ENCODE assay signal across 1 cellular context in the genomic region with DNA sequence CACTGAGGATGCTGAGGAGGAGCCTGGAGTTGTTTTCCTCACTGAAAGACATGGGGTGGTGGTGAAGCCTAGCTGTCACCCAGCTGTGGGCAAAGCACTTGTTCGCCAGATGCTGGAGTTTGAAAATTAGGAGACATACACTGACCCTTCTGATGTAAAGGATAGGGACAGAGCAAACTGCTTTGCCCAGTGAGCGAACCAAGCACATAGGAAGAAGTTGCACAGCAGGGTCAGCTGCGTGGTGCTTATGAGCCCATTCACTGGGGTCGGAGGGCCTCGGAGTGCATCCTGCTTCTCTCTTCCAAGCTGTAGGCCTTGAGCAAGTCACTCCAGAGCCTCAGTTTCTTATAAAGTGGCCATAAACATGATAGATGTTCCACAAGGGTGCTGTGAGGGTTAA.
TF ChIP-seq lines count a peak whose summit lies in the region.

No MANE protein-coding gene starts in this region.

TF ChIP-seq in HepG2, 621 proteins besides CTCF, POLR2A, EP300 and RAD21 (continued from another document):
- TF ChIP-seq, protein P1, sequence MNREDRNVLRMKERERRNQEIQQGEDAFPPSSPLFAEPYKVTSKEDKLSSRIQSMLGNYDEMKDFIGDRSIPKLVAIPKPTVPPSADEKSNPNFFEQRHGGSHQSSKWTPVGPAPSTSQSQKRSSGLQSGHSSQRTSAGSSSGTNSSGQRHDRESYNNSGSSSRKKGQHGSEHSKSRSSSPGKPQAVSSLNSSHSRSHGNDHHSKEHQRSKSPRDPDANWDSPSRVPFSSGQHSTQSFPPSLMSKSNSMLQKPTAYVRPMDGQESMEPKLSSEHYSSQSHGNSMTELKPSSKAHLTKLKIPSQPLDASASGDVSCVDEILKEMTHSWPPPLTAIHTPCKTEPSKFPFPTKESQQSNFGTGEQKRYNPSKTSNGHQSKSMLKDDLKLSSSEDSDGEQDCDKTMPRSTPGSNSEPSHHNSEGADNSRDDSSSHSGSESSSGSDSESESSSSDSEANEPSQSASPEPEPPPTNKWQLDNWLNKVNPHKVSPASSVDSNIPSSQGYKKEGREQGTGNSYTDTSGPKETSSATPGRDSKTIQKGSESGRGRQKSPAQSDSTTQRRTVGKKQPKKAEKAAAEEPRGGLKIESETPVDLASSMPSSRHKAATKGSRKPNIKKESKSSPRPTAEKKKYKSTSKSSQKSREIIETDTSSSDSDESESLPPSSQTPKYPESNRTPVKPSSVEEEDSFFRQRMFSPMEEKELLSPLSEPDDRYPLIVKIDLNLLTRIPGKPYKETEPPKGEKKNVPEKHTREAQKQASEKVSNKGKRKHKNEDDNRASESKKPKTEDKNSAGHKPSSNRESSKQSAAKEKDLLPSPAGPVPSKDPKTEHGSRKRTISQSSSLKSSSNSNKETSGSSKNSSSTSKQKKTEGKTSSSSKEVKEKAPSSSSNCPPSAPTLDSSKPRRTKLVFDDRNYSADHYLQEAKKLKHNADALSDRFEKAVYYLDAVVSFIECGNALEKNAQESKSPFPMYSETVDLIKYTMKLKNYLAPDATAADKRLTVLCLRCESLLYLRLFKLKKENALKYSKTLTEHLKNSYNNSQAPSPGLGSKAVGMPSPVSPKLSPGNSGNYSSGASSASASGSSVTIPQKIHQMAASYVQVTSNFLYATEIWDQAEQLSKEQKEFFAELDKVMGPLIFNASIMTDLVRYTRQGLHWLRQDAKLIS (CRISPR knock-in tag; IDR thresholded peaks at IDR 0.05): peak; percentile 57; the same call in 1 of the 2 replicates
- TF ChIP-seq, protein P2, sequence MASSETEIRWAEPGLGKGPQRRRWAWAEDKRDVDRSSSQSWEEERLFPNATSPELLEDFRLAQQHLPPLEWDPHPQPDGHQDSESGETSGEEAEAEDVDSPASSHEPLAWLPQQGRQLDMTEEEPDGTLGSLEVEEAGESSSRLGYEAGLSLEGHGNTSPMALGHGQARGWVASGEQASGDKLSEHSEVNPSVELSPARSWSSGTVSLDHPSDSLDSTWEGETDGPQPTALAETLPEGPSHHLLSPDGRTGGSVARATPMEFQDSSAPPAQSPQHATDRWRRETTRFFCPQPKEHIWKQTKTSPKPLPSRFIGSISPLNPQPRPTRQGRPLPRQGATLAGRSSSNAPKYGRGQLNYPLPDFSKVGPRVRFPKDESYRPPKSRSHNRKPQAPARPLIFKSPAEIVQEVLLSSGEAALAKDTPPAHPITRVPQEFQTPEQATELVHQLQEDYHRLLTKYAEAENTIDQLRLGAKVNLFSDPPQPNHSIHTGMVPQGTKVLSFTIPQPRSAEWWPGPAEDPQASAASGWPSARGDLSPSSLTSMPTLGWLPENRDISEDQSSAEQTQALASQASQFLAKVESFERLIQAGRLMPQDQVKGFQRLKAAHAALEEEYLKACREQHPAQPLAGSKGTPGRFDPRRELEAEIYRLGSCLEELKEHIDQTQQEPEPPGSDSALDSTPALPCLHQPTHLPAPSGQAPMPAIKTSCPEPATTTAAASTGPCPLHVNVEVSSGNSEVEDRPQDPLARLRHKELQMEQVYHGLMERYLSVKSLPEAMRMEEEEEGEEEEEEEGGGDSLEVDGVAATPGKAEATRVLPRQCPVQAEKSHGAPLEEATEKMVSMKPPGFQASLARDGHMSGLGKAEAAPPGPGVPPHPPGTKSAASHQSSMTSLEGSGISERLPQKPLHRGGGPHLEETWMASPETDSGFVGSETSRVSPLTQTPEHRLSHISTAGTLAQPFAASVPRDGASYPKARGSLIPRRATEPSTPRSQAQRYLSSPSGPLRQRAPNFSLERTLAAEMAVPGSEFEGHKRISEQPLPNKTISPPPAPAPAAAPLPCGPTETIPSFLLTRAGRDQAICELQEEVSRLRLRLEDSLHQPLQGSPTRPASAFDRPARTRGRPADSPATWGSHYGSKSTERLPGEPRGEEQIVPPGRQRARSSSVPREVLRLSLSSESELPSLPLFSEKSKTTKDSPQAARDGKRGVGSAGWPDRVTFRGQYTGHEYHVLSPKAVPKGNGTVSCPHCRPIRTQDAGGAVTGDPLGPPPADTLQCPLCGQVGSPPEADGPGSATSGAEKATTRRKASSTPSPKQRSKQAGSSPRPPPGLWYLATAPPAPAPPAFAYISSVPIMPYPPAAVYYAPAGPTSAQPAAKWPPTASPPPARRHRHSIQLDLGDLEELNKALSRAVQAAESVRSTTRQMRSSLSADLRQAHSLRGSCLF (CRISPR knock-in tag; IDR thresholded peaks at IDR 0.05; ENCODE audit: borderline replicate concordance): no peak
- TF ChIP-seq KDM5B (CRISPR knock-in tag; IDR thresholded peaks at IDR 0.05; ENCODE audit: borderline replicate concordance): no peak
